8 cellular contexts compared by ENCODE assay signal in the genomic region with DNA sequence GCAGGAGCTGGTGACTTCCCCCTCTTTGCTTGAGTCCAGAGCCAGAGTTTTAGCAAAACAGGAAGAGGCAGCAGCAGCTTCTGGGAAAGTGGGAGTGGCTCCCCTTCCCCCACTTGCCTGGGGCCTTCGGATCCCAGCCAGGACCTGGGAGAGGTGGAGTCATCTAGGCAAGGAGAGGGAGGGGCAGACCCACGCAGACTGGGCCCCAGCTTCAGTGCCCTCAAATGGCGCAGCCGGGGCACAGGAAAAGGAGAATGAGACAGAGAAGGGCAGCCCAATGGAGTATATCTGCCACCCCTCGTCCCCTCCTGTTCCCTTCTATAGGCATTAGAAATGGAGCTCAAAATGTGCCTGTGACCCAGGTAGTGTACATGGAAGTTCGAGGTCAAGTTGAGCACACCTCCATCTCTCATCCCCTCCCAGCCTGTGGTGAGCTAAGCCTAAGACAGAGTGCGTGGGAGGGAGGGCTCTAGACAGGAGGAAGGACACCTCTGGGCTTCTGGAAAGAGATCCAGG. TPM values are rescaled to one million over a fixed set of nuclear protein-coding genes. Genes with fewer than 3 reads are reported as not detected.
DNase-seq lines count a peak whose midpoint lies in the region; ATAC-seq, FAIRE-seq and TF ChIP-seq lines count a peak whose summit lies in the region.

No MANE protein-coding gene starts in this region.

- intact Hi-C loops in ascending aorta (cut with DNase I) = loop anchor here (10.0 kb wide), 1 partner anchor 724 kb away; no protein-coding TSS in a partner anchor
- intact Hi-C loops in kidney (cut with DNase I) = no loop called here

- peak overlapping the region; percentile 83 to 97 for H3K27ac ChIP-seq in ascending aorta
- peak overlapping the region; percentile 68 to 96 for H3K27ac ChIP-seq in kidney (ENCODE audit: low read depth in 2 of 2, low read length in 2 of 2)
- H3K27ac ChIP-seq in thymus (ENCODE audit: low read depth) = peak overlapping the region; percentile 80

- H3K4me3 ChIP-seq in ascending aorta (no peak overlapping the region), kidney (ENCODE audit: low read length in 2 of 2) (peak overlapping the region; percentile 15 to 28), thymus (ENCODE audit: low read length) (peak overlapping the region; percentile 3)

- H3K36me3 ChIP-seq in ascending aorta (no peaks in the 10 kb centered on the region), kidney (ENCODE audit: control insufficient read depth in 1 of 2, insufficient read depth in 2 of 2, low read length in 2 of 2) (no peaks in the 10 kb centered on the region), thymus (ENCODE audit: control insufficient read depth, insufficient read depth) (no peaks in the 10 kb centered on the region)

- no peaks in the 10 kb centered on the region for H3K9me3 ChIP-seq in ascending aorta
- H3K9me3 ChIP-seq in kidney (ENCODE audit: control insufficient read depth in 1 of 2, low read length in 2 of 2) = no peaks in the 10 kb centered on the region
- H3K9me3 ChIP-seq in thymus (ENCODE audit: control insufficient read depth) = no peaks in the 10 kb centered on the region

- TF ChIP-seq CTCF in ascending aorta (IDR thresholded peaks at IDR 0.05) (no peak), kidney (IDR thresholded peaks at IDR 0.05; ENCODE audit: borderline replicate concordance, extremely low read depth, insufficient read depth) (no peak)

- FAIRE-seq in HTR-8/SVneo (lab: Jason Lieb, UNC) (no peak), kidney (lab: Jason Lieb, UNC) (no peak)

- ATAC-seq in HG02571 (IDR thresholded peaks at IDR 0.05; ENCODE audit: unreplicated experiment) (no peak), HG03565 (IDR thresholded peaks at IDR 0.05; ENCODE audit: unreplicated experiment) (no peak)

- DNase-seq in A172 (ENCODE audit: low spot score) = peak; percentile 52
- DNase-seq in HTR-8/SVneo (ENCODE audit: insufficient read length, low spot score) = peak; percentile 89
- DNase-seq in ascending aorta (ENCODE audit: low spot score in 2 of 2) = peak in 1 of 2 donors; percentile 92
- peak; percentile 96 for DNase-seq in kidney
- DNase-seq in amygdala (lab: John Stamatoyannopoulos, UW) = no peak

- H3K4me1 ChIP-seq in ascending aorta (peaks cover 13 to 47% of the 10 kb centered on the region in 2 donors), kidney (ENCODE audit: control insufficient read depth in 1 of 2, insufficient read depth in 1 of 2, low read depth in 1 of 2, low read length in 2 of 2) (peaks cover 19 to 29% of the 10 kb centered on the region in 2 donors), thymus (ENCODE audit: control insufficient read depth, insufficient read depth, low read length) (peaks cover 84% of the 10 kb centered on the region)

- H3K9ac ChIP-seq in kidney (ENCODE audit: low read length in 2 of 2) = peak overlapping the region; percentile 4 to 76

- H3K27me3 ChIP-seq in ascending aorta = no peaks in the 10 kb centered on the region
- H3K27me3 ChIP-seq in thymus (ENCODE audit: control insufficient read depth, insufficient read depth) = no peaks in the 10 kb centered on the region

- 49% methylated on average over 7 of the region's 7 CpGs for WGBS in thymus

RNA-seq across cellular contexts. Expression of gene HDAC7, which starts 9.3 kb away (rescaled TPM):
- 24.4 and 29.4 TPM in 2 replicates for total RNA-seq in A172 (2014; rRNA removed; shearing (Covaris generic))
- total RNA-seq in ascending aorta (202 TPM), kidney (132 TPM)
- polyA plus RNA-seq in kidney (ENCODE audit: insufficient read depth, low read depth, low replicate concordance) (35.0 TPM), thymus (130 TPM)

RNA-seq across cellular contexts. Expression of gene SLC48A1, which starts 56.0 kb away (rescaled TPM):
- total RNA-seq in A172 (2014; rRNA removed; shearing (Covaris generic)) = 4.3 and 10.0 TPM in 2 replicates
- 144 TPM for total RNA-seq in ascending aorta
- total RNA-seq in kidney = 69.9 TPM
- polyA plus RNA-seq in kidney (ENCODE audit: insufficient read depth, low read depth, low replicate concordance) = 56.9 TPM
- polyA plus RNA-seq in thymus = 9.3 TPM

Comparison
In these comparisons a context has a peak if more than half of its experiments do, and no peak if none do; other contexts are left out.
1. DNase-seq: peak in A172 (single experiment), HTR-8/SVneo (single experiment) and kidney (single experiment); none in amygdala (0 of 56).
2. H3K4me3 ChIP-seq: peak in kidney (2 of 2) and thymus (single experiment); none in ascending aorta (0 of 2).
3. Peak in every context shown above with its lines, with median percentiles within 50 percentile points of each other: H3K27ac ChIP-seq.